ENCODE assay signal across 1 cellular context in genomic region chr17:3903051-3903825, GRCh38.
TF ChIP-seq lines count a peak whose summit lies in the region.

No MANE protein-coding gene starts in this region.

TF ChIP-seq in H1, 55 proteins besides CTCF, POLR2A, EP300 and RAD21:
- TF ChIP-seq JUND (IDR thresholded peaks at IDR 0.05; ENCODE audit: low read length) (no peak), CHD7 (IDR thresholded peaks at IDR 0.05; ENCODE audit: insufficient replicate concordance, low read length) (no peak), TCF12 (IDR thresholded peaks at IDR 0.05; ENCODE audit: low read depth, low read length) (no peak), ATF3 (IDR thresholded peaks at IDR 0.05; ENCODE audit: insufficient read depth, low read depth, low read length) (no peak), GTF2F1 (IDR thresholded peaks at IDR 0.05; ENCODE audit: borderline replicate concordance, low read depth, low read length) (no peak), PHF8 (conservative IDR thresholded peaks at IDR 0.05; ENCODE audit: low read depth, low read length) (no peak), BCL11A (IDR thresholded peaks at IDR 0.05; ENCODE audit: low read depth in 2 of 2, low read length in 2 of 2) (no peak), TAF1 (IDR thresholded peaks at IDR 0.05; ENCODE audit: low read depth, low read length) (no peak), SRF (IDR thresholded peaks at IDR 0.05; ENCODE audit: low read depth, low read length) (no peak), SP2 (IDR thresholded peaks at IDR 0.05; ENCODE audit: low read length) (no peak), SIN3A (conservative IDR thresholded peaks at IDR 0.05 in 1 of 2, IDR thresholded peaks at IDR 0.05 in 1 of 2; ENCODE audit: low read depth in 1 of 2, low read length in 2 of 2) (no peak)
